Comparison of ENCODE assay signal across 8 cellular contexts in genomic region chr14:96362965-96363750, GRCh38. TPM values are rescaled to one million over a fixed set of nuclear protein-coding genes. Genes with fewer than 3 reads are reported as not detected.
DNase-seq lines count a peak whose midpoint lies in the region; ATAC-seq and TF ChIP-seq lines count a peak whose summit lies in the region.

ATG2B (minus strand) TSS chr14:96363341; CDS start chr14:96362976, 365 bp downstream.
GSKIP (plus strand) TSS chr14:96363526; CDS start chr14:96382248, 18,722 bp downstream.

- H3K27me3 ChIP-seq in Peyer's patch: no peaks in the 10 kb centered on the region
- H3K27me3 ChIP-seq in esophagus muscularis mucosa: no peaks in the 10 kb centered on the region

- no peaks in the 10 kb centered on the region for H3K9me3 ChIP-seq in Peyer's patch
- no peaks in the 10 kb centered on the region for H3K9me3 ChIP-seq in esophagus muscularis mucosa

- H3K27ac ChIP-seq in Peyer's patch: peak within 1 kb of the TSS; percentile 81 to 99 (median 90)
- H3K27ac ChIP-seq in esophagus muscularis mucosa (replicated peaks in 1 of 4): peak within 1 kb of the TSS; percentile 96 to 98 (median 98)

- intact Hi-C loops in esophagus muscularis mucosa (cut with DNase I): loop anchor here (2.0 to 10.0 kb wide), 2 partner anchors 28 to 142 kb away; partner anchors contain the start of gene PAPOLA

- no peak for TF ChIP-seq EP300 in esophagus muscularis mucosa (IDR thresholded peaks at IDR 0.05)

- H3K36me3 ChIP-seq in Peyer's patch: no peaks in the 10 kb centered on the region
- H3K36me3 ChIP-seq in esophagus muscularis mucosa: no peaks in the 10 kb centered on the region

- DNase-seq in DMS53 (lab: John Stamatoyannopoulos, UW): peak; percentile 97
- peak; percentile 83 for DNase-seq in KG1 (lab: John Stamatoyannopoulos, UW)
- DNase-seq in Peyer's patch: peak; percentile 95 to 98 (median 98)
- peak; percentile 98 for DNase-seq in activated T-cell treated with anti-CD3 and anti-CD28 coated beads, Interleukin-2, amount 50 U/mL, for 48 hours
- DNase-seq in esophagus muscularis mucosa (ENCODE audit: extremely low spot score): peak; percentile 97
- DNase-seq in myocyte (ENCODE audit: low read depth): peak; percentile 94
- DNase-seq in stimulated activated CD8-positive, alpha-beta memory T cell treated with anti-CD3 and anti-CD28 coated beads, Interleukin-7, amount 100 ng/mL, for 4 hours (ENCODE audit: low read depth in 2 of 2): peak; percentile 90 to 95

- TF ChIP-seq POLR2A in Peyer's patch (IDR thresholded peaks at IDR 0.05) (peak; percentile 83 to 89), esophagus muscularis mucosa (IDR thresholded peaks at IDR 0.05; ENCODE audit: low read depth) (no peak)

- ATAC-seq in GM21723 (IDR thresholded peaks at IDR 0.05; ENCODE audit: unreplicated experiment): peak; percentile 74

- H3K4me3 ChIP-seq in Peyer's patch: peak within 1 kb of the TSS; percentile 54 to 99 (median 86)
- H3K4me3 ChIP-seq in esophagus muscularis mucosa: peak within 1 kb of the TSS; percentile 89 to 100 (median 94)

- WGBS in esophagus muscularis mucosa: 0% methylated on average over 17 of the region's 92 CpGs

- TF ChIP-seq CTCF in Peyer's patch (IDR thresholded peaks at IDR 0.05) (no peak), esophagus muscularis mucosa (IDR thresholded peaks at IDR 0.05) (no peak)

- H3K4me1 ChIP-seq in Peyer's patch (peaks cover 0 to 37% (median 1%) of the 10 kb centered on the region in 4 donors), esophagus muscularis mucosa (peaks cover 18 to 45% (median 40%) of the 10 kb centered on the region in 4 donors)

RNA-seq across cellular contexts. Expression of gene ATG2B, which starts in this region (rescaled TPM):
- total RNA-seq in Peyer's patch (10 to 100 TPM; 39.8 to 85.8 (median 47.4) TPM), esophagus muscularis mucosa (10 to 100 TPM; 18.2 to 26.6 (median 23.1) TPM), myocyte (13.3 and 18.1 TPM in 2 replicates)
- 5.6 TPM for polyA plus RNA-seq in myocyte (2012)

RNA-seq across cellular contexts. Expression of gene GSKIP, which starts in this region (rescaled TPM):
- total RNA-seq in Peyer's patch: 100 to 1,000 TPM in 1 of 4 donors, 10 to 100 TPM in 3; 56.8 to 140 (median 62.8) TPM
- 10 to 100 TPM; 10.4 to 22.0 (median 13.1) TPM for total RNA-seq in esophagus muscularis mucosa
- 18.5 and 20.5 TPM in 2 replicates for total RNA-seq in myocyte
- 13.8 TPM for polyA plus RNA-seq in myocyte (2012)

Comparison
In these comparisons a context has a peak if more than half of its experiments do, and no peak if none do; other contexts are left out.
1. Peak in every context shown above with its lines: DNase-seq, ATAC-seq, H3K4me3 ChIP-seq and H3K27ac ChIP-seq.